10 cellular contexts compared by ENCODE assay signal in the genomic region with DNA sequence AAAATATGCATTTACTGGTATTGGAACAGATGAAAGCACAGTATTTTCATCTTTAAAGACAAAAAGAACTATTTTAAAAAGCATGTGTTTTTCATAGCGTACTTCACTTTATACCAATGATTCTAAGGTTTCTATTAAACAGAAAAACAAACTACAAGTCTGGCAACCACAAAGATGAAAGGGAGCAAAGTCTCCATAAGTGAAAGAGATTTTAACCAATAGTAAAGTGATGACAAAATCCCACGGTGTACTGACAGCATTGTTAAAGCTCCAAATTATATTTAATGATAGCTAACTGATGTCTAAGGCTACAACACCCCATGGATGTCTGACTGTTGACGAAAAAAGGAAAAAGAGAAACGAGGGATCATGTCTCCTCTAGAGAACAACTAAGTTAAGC.
"Had no signal": no experiment of that assay in that cellular context is flagged by ENCODE, and none has a peak within 500 bp of the region (broad histone marks: within the 10 kb centered on the region; RNA-seq: fewer than 3 reads in every experiment).

No MANE protein-coding gene starts in this region.

- H3K36me3 Mint-ChIP-seq: activated naive CD4-positive, alpha-beta T cell treated with anti-CD3 and anti-CD28 coated beads, Interleukin-2, amount 50 U/mL, for 72 hours had no signal

- ATAC-seq: activated naive CD4-positive, alpha-beta T cell treated with anti-CD3 and anti-CD28 coated beads, Interleukin-2, amount 50 U/mL, for 72 hours; left cardiac atrium had no signal

- H3K9me3 Mint-ChIP-seq: activated naive CD4-positive, alpha-beta T cell treated with anti-CD3 and anti-CD28 coated beads, Interleukin-2, amount 50 U/mL, for 72 hours had no signal

- H3K27ac Mint-ChIP-seq: activated naive CD4-positive, alpha-beta T cell treated with anti-CD3 and anti-CD28 coated beads, Interleukin-2, amount 50 U/mL, for 72 hours had no signal

- DNase-seq: aorta; foreskin melanocyte; head of caudate nucleus; left cardiac atrium; midbrain; SHP77 treated with DMSO at 0.1 percent for 48 hours; stimulated activated CD4-positive, alpha-beta T cell treated with anti-CD3 and anti-CD28 coated beads, Interleukin-15, amount 100 ng/mL, for 24 hours; stimulated activated CD4-positive, alpha-beta T cell treated with anti-CD3 and anti-CD28 coated beads, Interleukin-4, amount 100 ng/mL, for 4 hours; transverse colon had no signal
